In genomic region chr10:24466616-24466949, GRCh38 we compare ENCODE assay signal across 10 cellular contexts.
A peak's percentile ranks its signal among the peaks of the same experiment; 100 is the strongest.
DNase-seq lines count a peak whose midpoint lies in the region; ATAC-seq and TF ChIP-seq lines count a peak whose summit lies in the region.
"Had no signal": no experiment of that assay in that cellular context is flagged by ENCODE, and none has a peak within 500 bp of the region (broad histone marks: within the 10 kb centered on the region; RNA-seq: fewer than 3 reads in every experiment).

No MANE protein-coding gene starts in this region.

- intact Hi-C loops in activated CD4-positive, alpha-beta memory T cell treated with anti-CD3 and anti-CD28 coated beads for 36 hours (cut with micrococcal nuclease): loop anchor here (1.0 to 10.0 kb wide), 7 partner anchors 83 to 1132 kb away; partner anchors contain the start of genes ENKUR and THNSL1

- H3K27ac ChIP-seq in HEK293 (ENCODE audit: extremely low read depth, low read depth, low read length): peak overlapping the region; percentile 51; the same call in 1 of the 2 replicates
- H3K27ac ChIP-seq in foreskin keratinocyte: peak overlapping the region; percentile 88
- peak overlapping the region in 12 of 21 experiments; percentile 2 to 80 (median 31) for H3K27ac ChIP-seq in skin epidermis
- no peak overlapping the region for H3K27ac ChIP-seq in Karpas-422 (ENCODE audit: low read length)

- no peak overlapping the region for H2AFZ ChIP-seq in Karpas-422 (ENCODE audit: low read length)

- peaks cover 42% of the 10 kb centered on the region for H3K4me1 Mint-ChIP-seq in activated CD4-positive, alpha-beta memory T cell treated with anti-CD3 and anti-CD28 coated beads for 36 hours (ENCODE audit: low read depth)

- POLR2A ChIA-PET in HEK293 (lab: Yijun Ruan, JAX): no interaction called here
- POLR2A ChIA-PET in activated CD4-positive, alpha-beta memory T cell treated with anti-CD3 and anti-CD28 coated beads for 36 hours (lab: Charles Lee): no interaction called here

- H3K9ac ChIP-seq in Karpas-422 (ENCODE audit: low read length): no peak overlapping the region

- H3K36me3 ChIP-seq in HEK293 (ENCODE audit: control insufficient read depth in 2 of 2, insufficient read depth in 1 of 2, low read length in 2 of 2): no peaks in the 10 kb centered on the region
- no peaks in the 10 kb centered on the region for H3K36me3 ChIP-seq in BE2C
- no peaks in the 10 kb centered on the region for H3K36me3 ChIP-seq in Karpas-422 (ENCODE audit: insufficient read depth, low read length)
- H3K36me3 ChIP-seq: heart left ventricle had no signal

- H3K9me2 ChIP-seq in Karpas-422 (replicated peaks; ENCODE audit: insufficient read depth, low read length): no peaks in the 10 kb centered on the region

- H3K9me3 ChIP-seq in HEK293 (ENCODE audit: control insufficient read depth, insufficient read depth, low read depth, low read length) (no peaks in the 10 kb centered on the region), BE2C (no peaks in the 10 kb centered on the region), Karpas-422 (ENCODE audit: low read length) (peaks cover 4% of the 10 kb centered on the region; the same call in 1 of the 2 replicates)
- H3K9me3 ChIP-seq: heart left ventricle had no signal

- H3K36me3 Mint-ChIP-seq in activated CD4-positive, alpha-beta memory T cell treated with anti-CD3 and anti-CD28 coated beads for 36 hours: no peaks in the 10 kb centered on the region

- no peak for DNase-seq in activated CD4-positive, alpha-beta memory T cell treated with anti-CD3 and anti-CD28 coated beads for 36 hours
- DNase-seq in foreskin keratinocyte (no peak), BE2C (no peak), Karpas-422 (no peak), ACHN (no peak)
- DNase-seq: anterior cingulate cortex, heart left ventricle had no signal

- ATAC-seq in foreskin keratinocyte (peak; percentile 33), HG02642 (IDR thresholded peaks at IDR 0.05; ENCODE audit: poor library complexity, unreplicated experiment) (no peak)

- CTCF ChIA-PET in HEK293 (lab: Yijun Ruan, JAX): interaction anchor here (0.7 to 1.3 kb wide), 2 partner anchors 38 to 52 kb away, joined by 3 to 6 read pairs; no protein-coding TSS in a partner anchor
- CTCF ChIA-PET in activated CD4-positive, alpha-beta memory T cell treated with anti-CD3 and anti-CD28 coated beads for 36 hours (lab: Charles Lee): no interaction called here

- in situ Hi-C loops in ACHN (cut with HindIII; ENCODE audit: low pct_ligation_motif_present, low pct_unique_long_range_greater_than_20kb, low sequenced_read_pairs): no loop called here

- H3K4me3 ChIP-seq in HEK293 (ENCODE audit: low read depth, low read length) (peak overlapping the region; percentile 32), skin epidermis (peak overlapping the region in 5 of 7 experiments; percentile 0 to 39 (median 2)), BE2C (ENCODE audit: low read depth, low read length) (no peak overlapping the region), Karpas-422 (ENCODE audit: low read length) (no peak overlapping the region)

- H3K27ac Mint-ChIP-seq in activated CD4-positive, alpha-beta memory T cell treated with anti-CD3 and anti-CD28 coated beads for 36 hours: peak overlapping the region; percentile 53

- peak overlapping the region; percentile 44 for H3K4me3 Mint-ChIP-seq in activated CD4-positive, alpha-beta memory T cell treated with anti-CD3 and anti-CD28 coated beads for 36 hours

- no peak overlapping the region for H3K4me2 ChIP-seq in Karpas-422 (ENCODE audit: low read depth, low read length, poor library complexity, severe bottlenecking)

- H3K27me3 ChIP-seq in foreskin keratinocyte (no peaks in the 10 kb centered on the region), BE2C (no peaks in the 10 kb centered on the region), Karpas-422 (ENCODE audit: low read length) (no peaks in the 10 kb centered on the region)
- H3K27me3 ChIP-seq: heart left ventricle had no signal

- no peaks in the 10 kb centered on the region for H3K9me3 Mint-ChIP-seq in activated CD4-positive, alpha-beta memory T cell treated with anti-CD3 and anti-CD28 coated beads for 36 hours

- no peaks in the 10 kb centered on the region for H3K79me2 ChIP-seq in Karpas-422 (ENCODE audit: low read length)

- H3K27me3 Mint-ChIP-seq in activated CD4-positive, alpha-beta memory T cell treated with anti-CD3 and anti-CD28 coated beads for 36 hours: peaks cover 21% of the 10 kb centered on the region

- TF ChIP-seq CTCF in HEK293 (tag by site-specific recombination; IDR thresholded peaks at IDR 0.05) (no peak), foreskin keratinocyte (conservative IDR thresholded peaks at IDR 0.05) (no peak), BE2C (IDR thresholded peaks at IDR 0.05; ENCODE audit: low read depth, low read length) (no peak)

- H4K20me1 ChIP-seq in Karpas-422 (ENCODE audit: insufficient read depth, low read depth, low read length): no peaks in the 10 kb centered on the region

- H3K4me1 ChIP-seq in HEK293 (ENCODE audit: control insufficient read depth, insufficient read depth, low read length) (peaks cover 3% of the 10 kb centered on the region; the same call in 1 of the 2 replicates), foreskin keratinocyte (peaks cover 32% of the 10 kb centered on the region), BE2C (no peaks in the 10 kb centered on the region), Karpas-422 (ENCODE audit: low read length) (no peaks in the 10 kb centered on the region)

TF ChIP-seq in HEK293, 187 proteins besides CTCF, POLR2A, EP300 and RAD21:
- TF ChIP-seq ZNF366 (tag by site-specific recombination; conservative IDR thresholded peaks at IDR 0.05) (0 out of 2 replicates have a peak, but pooled peaks have one; percentile 7), ZBTB20 (tag by site-specific recombination; IDR thresholded peaks at IDR 0.05) (peak; percentile 3; the same call in 1 of the 2 replicates), PRDM1 (tag by site-specific recombination; IDR thresholded peaks at IDR 0.05) (0 out of 2 replicates have a peak, but pooled peaks have one; percentile 22), ZBTB44 (tag by site-specific recombination; IDR thresholded peaks at IDR 0.05) (no peak), MEIS1 (CRISPR knock-in tag; IDR thresholded peaks at IDR 0.05; ENCODE audit: borderline replicate concordance) (no peak), ZNF391 (tag by site-specific recombination; IDR thresholded peaks at IDR 0.05; ENCODE audit: borderline replicate concordance, low read depth) (no peak), GLIS1 (tag by site-specific recombination; IDR thresholded peaks at IDR 0.05) (no peak), ZNF335 (tag by site-specific recombination; conservative IDR thresholded peaks at IDR 0.05) (peak; percentile 72), ZNF23 (tag by site-specific recombination; IDR thresholded peaks at IDR 0.05; ENCODE audit: borderline replicate concordance) (no peak), ZEB2 (tag by site-specific recombination; IDR thresholded peaks at IDR 0.05) (0 out of 2 replicates have a peak, but pooled peaks have one; percentile 25), ZNF449 (tag by site-specific recombination; IDR thresholded peaks at IDR 0.05) (no peak), ZNF362 (tag by site-specific recombination; IDR thresholded peaks at IDR 0.05) (0 out of 2 replicates have a peak, but pooled peaks have one; percentile 35), ZBTB21 (tag by site-specific recombination; IDR thresholded peaks at IDR 0.05) (no peak), MZF1 (tag by site-specific recombination; IDR thresholded peaks at IDR 0.05; ENCODE audit: borderline replicate concordance) (no peak), ZNF624 (tag by site-specific recombination; IDR thresholded peaks at IDR 0.05) (no peak)

Comparison
In these comparisons a context has a peak if more than half of its experiments do, and no peak if none do; other contexts are left out.
1. H3K4me3 ChIP-seq: peak in HEK293 (single experiment) and skin epidermis (5 of 7); none in BE2C (single experiment) and Karpas-422 (single experiment).